ENCODE assay signal across 1 cellular context in the genomic region with DNA sequence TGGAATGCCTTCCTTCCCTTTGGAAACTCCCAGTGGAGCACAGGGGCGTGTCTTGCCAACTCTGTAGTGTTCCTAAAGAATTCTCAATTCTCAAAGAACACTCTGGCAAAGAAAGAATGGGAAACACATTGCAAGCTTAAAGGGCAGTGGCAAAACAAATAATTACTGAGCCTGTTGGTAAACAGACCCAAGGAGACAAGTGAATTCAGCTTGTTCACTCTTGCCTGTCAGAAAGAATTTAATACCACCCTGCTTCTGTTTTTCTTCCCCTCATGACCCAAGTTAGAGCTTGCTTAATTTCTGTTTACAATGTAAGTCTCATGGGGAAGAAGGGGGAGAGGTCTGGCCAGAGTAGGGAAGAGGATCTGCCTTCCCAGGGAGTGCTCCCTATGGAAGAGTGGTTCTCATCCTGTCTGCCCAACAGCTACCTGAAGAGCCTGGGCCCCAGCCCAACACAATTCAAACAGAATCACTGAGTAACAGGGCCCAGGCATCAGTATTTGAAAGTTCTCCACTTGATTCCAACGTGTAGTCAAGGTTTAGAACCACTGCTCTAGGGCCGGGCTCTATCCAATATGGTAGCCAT.
TF ChIP-seq lines count a peak whose summit lies in the region.

No MANE protein-coding gene starts in this region.

TF ChIP-seq in HepG2, 621 proteins besides CTCF, POLR2A, EP300 and RAD21 (continued from another document):
- TF ChIP-seq, protein P1, sequence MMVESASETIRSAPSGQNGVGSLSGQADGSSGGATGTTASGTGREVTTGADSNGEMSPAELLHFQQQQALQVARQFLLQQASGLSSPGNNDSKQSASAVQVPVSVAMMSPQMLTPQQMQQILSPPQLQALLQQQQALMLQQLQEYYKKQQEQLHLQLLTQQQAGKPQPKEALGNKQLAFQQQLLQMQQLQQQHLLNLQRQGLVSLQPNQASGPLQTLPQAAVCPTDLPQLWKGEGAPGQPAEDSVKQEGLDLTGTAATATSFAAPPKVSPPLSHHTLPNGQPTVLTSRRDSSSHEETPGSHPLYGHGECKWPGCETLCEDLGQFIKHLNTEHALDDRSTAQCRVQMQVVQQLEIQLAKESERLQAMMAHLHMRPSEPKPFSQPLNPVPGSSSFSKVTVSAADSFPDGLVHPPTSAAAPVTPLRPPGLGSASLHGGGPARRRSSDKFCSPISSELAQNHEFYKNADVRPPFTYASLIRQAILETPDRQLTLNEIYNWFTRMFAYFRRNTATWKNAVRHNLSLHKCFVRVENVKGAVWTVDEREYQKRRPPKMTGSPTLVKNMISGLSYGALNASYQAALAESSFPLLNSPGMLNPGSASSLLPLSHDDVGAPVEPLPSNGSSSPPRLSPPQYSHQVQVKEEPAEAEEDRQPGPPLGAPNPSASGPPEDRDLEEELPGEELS (CRISPR knock-in tag; IDR thresholded peaks at IDR 0.05), result peak; percentile 36; the same call in 1 of the 2 replicates
- TF ChIP-seq FOSL2 (CRISPR knock-in tag; IDR thresholded peaks at IDR 0.05) (0 out of 2 replicates have a peak, but pooled peaks have one; percentile 16), ARID5B (CRISPR knock-in tag; IDR thresholded peaks at IDR 0.05) (peak; percentile 75), ZNF788 (CRISPR knock-in tag; IDR thresholded peaks at IDR 0.05; ENCODE audit: borderline replicate concordance) (no peak), FOXA3 (CRISPR knock-in tag; IDR thresholded peaks at IDR 0.05) (peak; percentile 41; the same call in 1 of the 2 replicates), XRCC5 (optimal IDR thresholded peaks at IDR 0.05; ENCODE audit: low read length) (peak; percentile 23), SOX5 (CRISPR knock-in tag; IDR thresholded peaks at IDR 0.05; ENCODE audit: borderline replicate concordance) (peak; percentile 52; the same call in 1 of the 2 replicates), RNF219 (CRISPR knock-in tag; IDR thresholded peaks at IDR 0.05) (no peak), ZNF263 (CRISPR knock-in tag; IDR thresholded peaks at IDR 0.05) (peak; percentile 98), SOX6 (IDR thresholded peaks at IDR 0.05) (no peak), SOX6 (CRISPR knock-in tag; IDR thresholded peaks at IDR 0.05) (peak; percentile 27; the same call in 1 of the 2 replicates), BCL6 (CRISPR knock-in tag; IDR thresholded peaks at IDR 0.05) (peak; percentile 51), SAP130 (CRISPR knock-in tag; IDR thresholded peaks at IDR 0.05; ENCODE audit: low read depth) (peak; percentile 22; the same call in 1 of the 2 replicates), FOXO1 (CRISPR knock-in tag; IDR thresholded peaks at IDR 0.05) (0 out of 2 replicates have a peak, but pooled peaks have one; percentile 19), RFX5 (IDR thresholded peaks at IDR 0.05; ENCODE audit: low read depth, low read length) (no peak), HNF4A (CRISPR knock-in tag; IDR thresholded peaks at IDR 0.05) (no peak), FOXP1 (IDR thresholded peaks at IDR 0.05) (no peak), FOXP1 (CRISPR knock-in tag; IDR thresholded peaks at IDR 0.05) (peak; percentile 77), RARA (CRISPR knock-in tag; IDR thresholded peaks at IDR 0.05) (peak; percentile 31; the same call in 1 of the 2 replicates)
- TF ChIP-seq, protein P2, sequence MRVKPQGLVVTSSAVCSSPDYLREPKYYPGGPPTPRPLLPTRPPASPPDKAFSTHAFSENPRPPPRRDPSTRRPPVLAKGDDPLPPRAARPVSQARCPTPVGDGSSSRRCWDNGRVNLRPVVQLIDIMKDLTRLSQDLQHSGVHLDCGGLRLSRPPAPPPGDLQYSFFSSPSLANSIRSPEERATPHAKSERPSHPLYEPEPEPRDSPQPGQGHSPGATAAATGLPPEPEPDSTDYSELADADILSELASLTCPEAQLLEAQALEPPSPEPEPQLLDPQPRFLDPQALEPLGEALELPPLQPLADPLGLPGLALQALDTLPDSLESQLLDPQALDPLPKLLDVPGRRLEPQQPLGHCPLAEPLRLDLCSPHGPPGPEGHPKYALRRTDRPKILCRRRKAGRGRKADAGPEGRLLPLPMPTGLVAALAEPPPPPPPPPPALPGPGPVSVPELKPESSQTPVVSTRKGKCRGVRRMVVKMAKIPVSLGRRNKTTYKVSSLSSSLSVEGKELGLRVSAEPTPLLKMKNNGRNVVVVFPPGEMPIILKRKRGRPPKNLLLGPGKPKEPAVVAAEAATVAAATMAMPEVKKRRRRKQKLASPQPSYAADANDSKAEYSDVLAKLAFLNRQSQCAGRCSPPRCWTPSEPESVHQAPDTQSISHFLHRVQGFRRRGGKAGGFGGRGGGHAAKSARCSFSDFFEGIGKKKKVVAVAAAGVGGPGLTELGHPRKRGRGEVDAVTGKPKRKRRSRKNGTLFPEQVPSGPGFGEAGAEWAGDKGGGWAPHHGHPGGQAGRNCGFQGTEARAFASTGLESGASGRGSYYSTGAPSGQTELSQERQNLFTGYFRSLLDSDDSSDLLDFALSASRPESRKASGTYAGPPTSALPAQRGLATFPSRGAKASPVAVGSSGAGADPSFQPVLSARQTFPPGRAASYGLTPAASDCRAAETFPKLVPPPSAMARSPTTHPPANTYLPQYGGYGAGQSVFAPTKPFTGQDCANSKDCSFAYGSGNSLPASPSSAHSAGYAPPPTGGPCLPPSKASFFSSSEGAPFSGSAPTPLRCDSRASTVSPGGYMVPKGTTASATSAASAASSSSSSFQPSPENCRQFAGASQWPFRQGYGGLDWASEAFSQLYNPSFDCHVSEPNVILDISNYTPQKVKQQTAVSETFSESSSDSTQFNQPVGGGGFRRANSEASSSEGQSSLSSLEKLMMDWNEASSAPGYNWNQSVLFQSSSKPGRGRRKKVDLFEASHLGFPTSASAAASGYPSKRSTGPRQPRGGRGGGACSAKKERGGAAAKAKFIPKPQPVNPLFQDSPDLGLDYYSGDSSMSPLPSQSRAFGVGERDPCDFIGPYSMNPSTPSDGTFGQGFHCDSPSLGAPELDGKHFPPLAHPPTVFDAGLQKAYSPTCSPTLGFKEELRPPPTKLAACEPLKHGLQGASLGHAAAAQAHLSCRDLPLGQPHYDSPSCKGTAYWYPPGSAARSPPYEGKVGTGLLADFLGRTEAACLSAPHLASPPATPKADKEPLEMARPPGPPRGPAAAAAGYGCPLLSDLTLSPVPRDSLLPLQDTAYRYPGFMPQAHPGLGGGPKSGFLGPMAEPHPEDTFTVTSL (CRISPR knock-in tag; IDR thresholded peaks at IDR 0.05; ENCODE audit: borderline replicate concordance), result peak; percentile 58; the same call in 1 of the 2 replicates
- TF ChIP-seq, protein P3, sequence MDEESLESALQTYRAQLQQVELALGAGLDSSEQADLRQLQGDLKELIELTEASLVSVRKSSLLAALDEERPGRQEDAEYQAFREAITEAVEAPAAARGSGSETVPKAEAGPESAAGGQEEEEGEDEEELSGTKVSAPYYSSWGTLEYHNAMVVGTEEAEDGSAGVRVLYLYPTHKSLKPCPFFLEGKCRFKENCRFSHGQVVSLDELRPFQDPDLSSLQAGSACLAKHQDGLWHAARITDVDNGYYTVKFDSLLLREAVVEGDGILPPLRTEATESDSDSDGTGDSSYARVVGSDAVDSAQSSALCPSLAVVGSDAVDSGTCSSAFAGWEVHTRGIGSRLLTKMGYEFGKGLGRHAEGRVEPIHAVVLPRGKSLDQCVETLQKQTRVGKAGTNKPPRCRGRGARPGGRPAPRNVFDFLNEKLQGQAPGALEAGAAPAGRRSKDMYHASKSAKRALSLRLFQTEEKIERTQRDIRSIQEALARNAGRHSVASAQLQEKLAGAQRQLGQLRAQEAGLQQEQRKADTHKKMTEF (CRISPR knock-in tag; IDR thresholded peaks at IDR 0.05), result 0 out of 2 replicates have a peak, but pooled peaks have one; percentile 20
